Comparison of ENCODE assay signal across 13 cellular contexts in genomic region chr1:60874703-60875102, GRCh38.
DNase-seq lines count a peak whose midpoint lies in the region; ATAC-seq and TF ChIP-seq lines count a peak whose summit lies in the region.
"Had no signal": no experiment of that assay in that cellular context is flagged by ENCODE, and none has a peak within 500 bp of the region (broad histone marks: within the 10 kb centered on the region; RNA-seq: fewer than 3 reads in every experiment).

No MANE protein-coding gene starts in this region.

- no peaks in the 10 kb centered on the region for H3K9me3 Mint-ChIP-seq in activated naive CD4-positive, alpha-beta T cell treated with anti-CD3 and anti-CD28 coated beads for 36 hours
- H3K9me3 Mint-ChIP-seq in activated naive CD4-positive, alpha-beta T cell treated with anti-CD3 and anti-CD28 coated beads, Interleukin-2, amount 10 ng/mL, durations not matched to agents 7 days and 5 days, result no peaks in the 10 kb centered on the region
- H3K9me3 Mint-ChIP-seq: immature natural killer cell had no signal

- peak; percentile 43 for ATAC-seq in stimulated activated naive CD8-positive, alpha-beta T cell treated with anti-CD3 and anti-CD28 coated beads, Interleukin-15, Interleukin-2, amounts not matched to agents 100 U/mL and 50 U/mL, for 24 hours
- ATAC-seq in mucosa of descending colon, result no peak

- intact Hi-C loops in activated naive CD4-positive, alpha-beta T cell treated with anti-CD3 and anti-CD28 coated beads for 36 hours (cut with micrococcal nuclease), result no loop called here
- intact Hi-C loops in mucosa of descending colon (cut with DNase I, micrococcal nuclease), result no loop called here
- intact Hi-C loops in prostate gland (cut with DNase I), result no loop called here

- H3K27me3 Mint-ChIP-seq in activated naive CD4-positive, alpha-beta T cell treated with anti-CD3 and anti-CD28 coated beads for 36 hours (ENCODE audit: low read depth), result peaks cover 8% of the 10 kb centered on the region
- H3K27me3 Mint-ChIP-seq in activated naive CD4-positive, alpha-beta T cell treated with anti-CD3 and anti-CD28 coated beads, Interleukin-2, amount 10 ng/mL, durations not matched to agents 7 days and 5 days, result no peaks in the 10 kb centered on the region

- CTCF ChIA-PET in activated naive CD4-positive, alpha-beta T cell treated with anti-CD3 and anti-CD28 coated beads for 36 hours (lab: Charles Lee), result no interaction called here
- CTCF ChIA-PET in activated naive CD4-positive, alpha-beta T cell treated with anti-CD3 and anti-CD28 coated beads, Interleukin-2, amount 10 ng/mL, durations not matched to agents 7 days and 5 days (lab: Charles Lee), result no interaction called here

- TF ChIP-seq CTCF in fibroblast of the aortic adventitia (IDR thresholded peaks at IDR 0.05; ENCODE audit: insufficient read depth, low read length) (no peak), mucosa of descending colon (IDR thresholded peaks at IDR 0.05) (no peak), prostate gland (IDR thresholded peaks at IDR 0.05) (no peak)

- H3K27me3 ChIP-seq in prostate gland (replicated peaks; ENCODE audit: insufficient read depth), result no peaks in the 10 kb centered on the region
- H3K27me3 ChIP-seq: BLaER1 treated with 17β-estradiol and CSF1 and Interleukin-3, amounts not matched to agents 10 nM and 100 nM; stomach had no signal

- H3K9me3 ChIP-seq in mucosa of descending colon (no peaks in the 10 kb centered on the region), prostate gland (no peaks in the 10 kb centered on the region)
- H3K9me3 ChIP-seq: BLaER1 treated with 17β-estradiol and CSF1 and Interleukin-3, amounts not matched to agents 10 nM and 100 nM; stomach had no signal

- H3K4me3 Mint-ChIP-seq in activated naive CD4-positive, alpha-beta T cell treated with anti-CD3 and anti-CD28 coated beads for 36 hours, result no peak overlapping the region
- no peak overlapping the region for H3K4me3 Mint-ChIP-seq in activated naive CD4-positive, alpha-beta T cell treated with anti-CD3 and anti-CD28 coated beads, Interleukin-2, amount 10 ng/mL, durations not matched to agents 7 days and 5 days
- H3K4me3 Mint-ChIP-seq: immature natural killer cell had no signal

- peak; percentile 32 for DNase-seq in activated naive CD4-positive, alpha-beta T cell treated with anti-CD3 and anti-CD28 coated beads for 36 hours
- no peak for DNase-seq in activated naive CD4-positive, alpha-beta T cell treated with anti-CD3 and anti-CD28 coated beads, Interleukin-2, amount 10 ng/mL, durations not matched to agents 7 days and 5 days
- DNase-seq in SW480 (ENCODE audit: low spot score) (peak; percentile 48), fibroblast of the aortic adventitia (ENCODE audit: low read depth) (peak; percentile 59), mucosa of descending colon (no peak), mucosa of gallbladder (ENCODE audit: low spot score) (no peak), prostate gland (ENCODE audit: low spot score) (no peak)
- peak; percentile 22 for DNase-seq in stimulated activated naive CD8-positive, alpha-beta T cell treated with anti-CD3 and anti-CD28 coated beads, Interleukin-15, Interleukin-2, amounts not matched to agents 100 U/mL and 50 U/mL, for 24 hours
- DNase-seq: H7, immature natural killer cell, NCI-H146, stomach had no signal

- H3K4me3 ChIP-seq in fibroblast of the aortic adventitia (ENCODE audit: low read depth, low read length) (no peak overlapping the region), mucosa of descending colon (no peak overlapping the region), prostate gland (no peak overlapping the region)
- H3K4me3 ChIP-seq: BLaER1 treated with 17β-estradiol and CSF1 and Interleukin-3, amounts not matched to agents 10 nM and 100 nM; stomach had no signal

- no peak overlapping the region for H3K27ac ChIP-seq in prostate gland
- H3K27ac ChIP-seq: BLaER1 treated with 17β-estradiol and CSF1 and Interleukin-3, amounts not matched to agents 10 nM and 100 nM; stomach had no signal

- WGBS in prostate gland, result 85% methylated on average over 4 of the region's 4 CpGs

- no peaks in the 10 kb centered on the region for H3K4me1 ChIP-seq in mucosa of descending colon (ENCODE audit: low read depth)
- H3K4me1 ChIP-seq in prostate gland (replicated peaks), result no peaks in the 10 kb centered on the region
- H3K4me1 ChIP-seq: stomach had no signal

- no peaks in the 10 kb centered on the region for H3K36me3 Mint-ChIP-seq in activated naive CD4-positive, alpha-beta T cell treated with anti-CD3 and anti-CD28 coated beads for 36 hours (ENCODE audit: low read depth)
- no peaks in the 10 kb centered on the region for H3K36me3 Mint-ChIP-seq in activated naive CD4-positive, alpha-beta T cell treated with anti-CD3 and anti-CD28 coated beads, Interleukin-2, amount 10 ng/mL, durations not matched to agents 7 days and 5 days
- H3K36me3 Mint-ChIP-seq: immature natural killer cell had no signal

- no peak for TF ChIP-seq POLR2A in prostate gland (IDR thresholded peaks at IDR 0.05)

- no peaks in the 10 kb centered on the region for H3K36me3 ChIP-seq in mucosa of descending colon (ENCODE audit: low read depth)
- no peaks in the 10 kb centered on the region for H3K36me3 ChIP-seq in prostate gland
- H3K36me3 ChIP-seq: BLaER1 treated with 17β-estradiol and CSF1 and Interleukin-3, amounts not matched to agents 10 nM and 100 nM; stomach had no signal

- H3K27ac Mint-ChIP-seq in activated naive CD4-positive, alpha-beta T cell treated with anti-CD3 and anti-CD28 coated beads for 36 hours, result no peak overlapping the region
- H3K27ac Mint-ChIP-seq in activated naive CD4-positive, alpha-beta T cell treated with anti-CD3 and anti-CD28 coated beads, Interleukin-2, amount 10 ng/mL, durations not matched to agents 7 days and 5 days, result no peak overlapping the region
- H3K27ac Mint-ChIP-seq: immature natural killer cell had no signal

- no peaks in the 10 kb centered on the region for H3K4me1 Mint-ChIP-seq in activated naive CD4-positive, alpha-beta T cell treated with anti-CD3 and anti-CD28 coated beads for 36 hours (ENCODE audit: low read depth)
- no peaks in the 10 kb centered on the region for H3K4me1 Mint-ChIP-seq in activated naive CD4-positive, alpha-beta T cell treated with anti-CD3 and anti-CD28 coated beads, Interleukin-2, amount 10 ng/mL, durations not matched to agents 7 days and 5 days
- H3K4me1 Mint-ChIP-seq: immature natural killer cell had no signal

Comparison
In these comparisons a context has a peak if more than half of its experiments do, and no peak if none do; other contexts are left out.
1. DNase-seq: peak in activated naive CD4-positive, alpha-beta T cell treated with anti-CD3 and anti-CD28 coated beads for 36 hours (single experiment), SW480 (single experiment), fibroblast of the aortic adventitia (single experiment) and stimulated activated naive CD8-positive, alpha-beta T cell treated with anti-CD3 and anti-CD28 coated beads, Interleukin-15, Interleukin-2, amounts not matched to agents 100 U/mL and 50 U/mL, for 24 hours (single experiment); none in activated naive CD4-positive, alpha-beta T cell treated with anti-CD3 and anti-CD28 coated beads, Interleukin-2, amount 10 ng/mL, durations not matched to agents 7 days and 5 days (single experiment), mucosa of descending colon (0 of 3), mucosa of gallbladder (single experiment) and prostate gland (single experiment).